Comparison of ENCODE assay signal across 1 cellular context in genomic region chr11:35662649-35663407, GRCh38.
TF ChIP-seq lines count a peak whose summit lies in the region.

TSS of gene TRIM44 (plus strand) at chr11:35662775. CDS start at chr11:35663112, 337 bp downstream.

TF ChIP-seq in A549, 52 proteins besides CTCF, POLR2A, EP300 and RAD21 (continued from another document):
- TF ChIP-seq BCL3 (IDR thresholded peaks at IDR 0.05) = no peak; the same call in 2 of the 3 replicates
- no peak for TF ChIP-seq CEBPB (IDR thresholded peaks at IDR 0.05)
- TF ChIP-seq HOXA7 (CRISPR knock-in tag; IDR thresholded peaks at IDR 0.05) = peak; percentile 82; the same call in 1 of the 2 replicates
- no peak for TF ChIP-seq HES2 (IDR thresholded peaks at IDR 0.05)
- TF ChIP-seq GATA3 (IDR thresholded peaks at IDR 0.05; ENCODE audit: borderline replicate concordance) = no peak
- 0 out of 2 replicates have a peak, but pooled peaks have one; percentile 19 for TF ChIP-seq NPAS2 (CRISPR knock-in tag; IDR thresholded peaks at IDR 0.05; ENCODE audit: borderline replicate concordance)
- TF ChIP-seq CBX8 (IDR thresholded peaks at IDR 0.05) = no peak
- no peak for TF ChIP-seq ZC3H11A (IDR thresholded peaks at IDR 0.05)
- TF ChIP-seq MYC (IDR thresholded peaks at IDR 0.05; ENCODE audit: borderline replicate concordance, low read length) = peak; percentile 88
- peak; percentile 96 for TF ChIP-seq PHF8 (IDR thresholded peaks at IDR 0.05; ENCODE audit: borderline replicate concordance, low read depth)
- TF ChIP-seq HOXB13 (CRISPR knock-in tag; IDR thresholded peaks at IDR 0.05; ENCODE audit: low read depth) = peak; percentile 94
- TF ChIP-seq ESRRA (IDR thresholded peaks at IDR 0.05; ENCODE audit: borderline replicate concordance, low read length) = no peak
- no peak for TF ChIP-seq TP53 (CRISPR knock-in tag; IDR thresholded peaks at IDR 0.05)
- peak; percentile 95 for TF ChIP-seq HOXB5 (CRISPR knock-in tag; IDR thresholded peaks at IDR 0.05)
- no peak for TF ChIP-seq POLR2AphosphoS2 (conservative IDR thresholded peaks at IDR 0.05; ENCODE audit: low read length)
- TF ChIP-seq RNF2 (IDR thresholded peaks at IDR 0.05; ENCODE audit: borderline replicate concordance, low read depth) = peak; percentile 98
- TF ChIP-seq JUNB (IDR thresholded peaks at IDR 0.05) = no peak
- no peak for TF ChIP-seq NR3C1 (IDR thresholded peaks at IDR 0.05)
- TF ChIP-seq HDAC2 (IDR thresholded peaks at IDR 0.05) = peak; percentile 97
- peak; percentile 84 for TF ChIP-seq TFCP2L1 (CRISPR knock-in tag; IDR thresholded peaks at IDR 0.05)
- no peak for TF ChIP-seq RFX5 (IDR thresholded peaks at IDR 0.05)
- TF ChIP-seq MAX (IDR thresholded peaks at IDR 0.05) = peak; percentile 100
- peak; percentile 55; the same call in 1 of the 2 replicates for TF ChIP-seq FOSB (CRISPR knock-in tag; IDR thresholded peaks at IDR 0.05)
- no peak for TF ChIP-seq EHMT2 (IDR thresholded peaks at IDR 0.05; ENCODE audit: low read depth)
- TF ChIP-seq MAZ (IDR thresholded peaks at IDR 0.05; ENCODE audit: borderline replicate concordance, low read depth, low read length) = no peak
- no peak for TF ChIP-seq CHD4 (IDR thresholded peaks at IDR 0.05; ENCODE audit: borderline replicate concordance)
- TF ChIP-seq FOXS1 (CRISPR knock-in tag; IDR thresholded peaks at IDR 0.05) = peak; percentile 55; the same call in 1 of the 2 replicates
- peak; percentile 69 for TF ChIP-seq USF2 (IDR thresholded peaks at IDR 0.05)
- TF ChIP-seq KDM1A (IDR thresholded peaks at IDR 0.05; ENCODE audit: low read depth) = no peak
- TF ChIP-seq CBX2 (IDR thresholded peaks at IDR 0.05; ENCODE audit: borderline replicate concordance, low read depth) = no peak
- TF ChIP-seq CHD2 (IDR thresholded peaks at IDR 0.05; ENCODE audit: low read length, partially characterized antibody) = no peak
- TF ChIP-seq HMGXB4 (CRISPR knock-in tag; IDR thresholded peaks at IDR 0.05; ENCODE audit: borderline replicate concordance) = peak; percentile 71; the same call in 1 of the 2 replicates
- no peak for TF ChIP-seq ELK1 (IDR thresholded peaks at IDR 0.05; ENCODE audit: low read depth, low read length)
- peak; percentile 56; the same call in 1 of the 2 replicates for TF ChIP-seq ZNF302 (CRISPR knock-in tag; IDR thresholded peaks at IDR 0.05)
- no peak for TF ChIP-seq RCOR1 (IDR thresholded peaks at IDR 0.05; ENCODE audit: low read depth, low read length)
- peak; percentile 84 for TF ChIP-seq ATOH8 (CRISPR knock-in tag; IDR thresholded peaks at IDR 0.05; ENCODE audit: low read depth)
- TF ChIP-seq FOSL2 (IDR thresholded peaks at IDR 0.05) = no peak
- TF ChIP-seq FOSL2 (CRISPR knock-in tag; IDR thresholded peaks at IDR 0.05) = peak; percentile 21; the same call in 1 of the 2 replicates
- no peak for TF ChIP-seq RARB (CRISPR knock-in tag; IDR thresholded peaks at IDR 0.05)
- TF ChIP-seq ZFP36 (IDR thresholded peaks at IDR 0.05; ENCODE audit: borderline replicate concordance, partially characterized antibody) = no peak
- peak; percentile 64 to 80; a peak in 3 of 5 replicates for TF ChIP-seq JUN (IDR thresholded peaks at IDR 0.05)
- TF ChIP-seq NFE2L2 (conservative IDR thresholded peaks at IDR 0.05; ENCODE audit: low read length) = no peak
- no peak for TF ChIP-seq SREBF2 (IDR thresholded peaks at IDR 0.05)
